In the genomic region with DNA sequence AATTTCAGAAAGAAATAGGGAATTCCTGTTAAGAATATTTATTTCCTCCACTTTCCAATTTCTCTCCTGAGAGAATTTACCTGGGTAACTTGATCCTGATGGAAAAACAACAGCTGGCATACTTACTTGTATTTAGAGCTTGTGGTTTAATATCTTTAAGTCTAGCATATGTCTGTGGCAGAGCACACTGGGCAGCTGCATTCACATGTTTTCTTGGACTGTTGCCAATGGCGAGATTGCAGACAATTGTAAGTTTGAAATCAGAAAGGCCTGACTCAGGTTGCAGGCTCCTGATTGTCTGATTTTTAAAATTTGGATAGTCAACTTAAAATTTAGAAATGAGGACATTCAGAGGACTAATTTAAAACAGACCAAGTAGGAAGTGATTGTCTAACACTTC, we compare ENCODE assay signal across 13 cellular contexts.
A peak's percentile ranks its signal among the peaks of the same experiment; 100 is the strongest.
DNase-seq lines count a peak whose midpoint lies in the region; TF ChIP-seq lines count a peak whose summit lies in the region.
"Had no signal": no experiment of that assay in that cellular context is flagged by ENCODE, and none has a peak within 500 bp of the region (broad histone marks: within the 10 kb centered on the region; RNA-seq: fewer than 3 reads in every experiment).

No MANE protein-coding gene starts in this region.

- H3K4me1 Mint-ChIP-seq in nephron, result peaks cover 77% of the 10 kb centered on the region
- peaks cover 27% of the 10 kb centered on the region for H3K4me1 Mint-ChIP-seq in glutamatergic neuron (ENCODE audit: low read depth, unreplicated experiment)
- H3K4me1 Mint-ChIP-seq: activated T-helper 17 cell treated with anti-CD3 and anti-CD28 coated beads, Interleukin-2, amount 50 U/mL, for 72 hours had no signal

- H3K4me3 ChIP-seq in H7 (ENCODE audit: insufficient read depth, low read depth, low read length), result no peak overlapping the region
- H3K4me3 ChIP-seq: body of pancreas, HAP-1, psoas muscle had no signal

- DNase-seq in H4 (ENCODE audit: low spot score) (peak; percentile 3), NCI-H2107 treated with DMSO at 0.1 percent for 48 hours (lab: John Stamatoyannopoulos, UW; ENCODE audit: unreplicated experiment) (peak; percentile 95), SK-N-DZ (ENCODE audit: low spot score) (peak; percentile 28), glutamatergic neuron (no peak), H7 (no peak)
- DNase-seq in stimulated activated naive CD4-positive, alpha-beta T cell (lab: John Stamatoyannopoulos, UW), result no peak
- DNase-seq in stimulated activated CD4-positive, alpha-beta T cell treated with anti-CD3 and anti-CD28 coated beads, Interleukin-4, amount 100 ng/mL, for 1 hour, result no peak
- DNase-seq: body of pancreas, Caco-2, psoas muscle had no signal

- H3K27me3 Mint-ChIP-seq in nephron (ENCODE audit: low read depth) (no peaks in the 10 kb centered on the region), glutamatergic neuron (ENCODE audit: unreplicated experiment) (peaks cover 11% of the 10 kb centered on the region)

- H3K4me3 Mint-ChIP-seq in nephron, result peak overlapping the region in 1 of 3 experiments; percentile 50
- no peak overlapping the region for H3K4me3 Mint-ChIP-seq in glutamatergic neuron (ENCODE audit: unreplicated experiment)
- H3K4me3 Mint-ChIP-seq: activated T-helper 17 cell treated with anti-CD3 and anti-CD28 coated beads, Interleukin-2, amount 50 U/mL, for 72 hours had no signal

- no peaks in the 10 kb centered on the region for H3K36me3 ChIP-seq in H7 (replicated peaks; ENCODE audit: control insufficient read depth, insufficient read depth, low read length)
- H3K36me3 ChIP-seq: HAP-1 had no signal

- H3K36me3 Mint-ChIP-seq in nephron (ENCODE audit: low read depth), result no peaks in the 10 kb centered on the region
- no peaks in the 10 kb centered on the region for H3K36me3 Mint-ChIP-seq in glutamatergic neuron (ENCODE audit: unreplicated experiment)

- H3K27ac Mint-ChIP-seq in nephron, result peak overlapping the region; percentile 69 to 75 (median 72)
- no peak overlapping the region for H3K27ac Mint-ChIP-seq in glutamatergic neuron (ENCODE audit: unreplicated experiment)
- H3K27ac Mint-ChIP-seq: activated T-helper 17 cell treated with anti-CD3 and anti-CD28 coated beads, Interleukin-2, amount 50 U/mL, for 72 hours had no signal

- H3K9me3 Mint-ChIP-seq in nephron (no peaks in the 10 kb centered on the region), glutamatergic neuron (ENCODE audit: unreplicated experiment) (peaks cover 10% of the 10 kb centered on the region)
- H3K9me3 Mint-ChIP-seq: activated T-helper 17 cell treated with anti-CD3 and anti-CD28 coated beads, Interleukin-2, amount 50 U/mL, for 72 hours had no signal

- TF ChIP-seq CTCF in nephron (IDR thresholded peaks at IDR 0.05; ENCODE audit: unreplicated experiment in 3 of 3), result no peak
- TF ChIP-seq CTCF in glutamatergic neuron (IDR thresholded peaks at IDR 0.05; ENCODE audit: partially characterized antibody, unreplicated experiment), result no peak

- no peaks in the 10 kb centered on the region for H3K27me3 ChIP-seq in H7 (ENCODE audit: control insufficient read depth, insufficient read depth, low read length)
- H3K27me3 ChIP-seq: body of pancreas had no signal

Comparison
In these comparisons a context has a peak if more than half of its experiments do, and no peak if none do; other contexts are left out.
1. DNase-seq: peak in H4 (single experiment), NCI-H2107 treated with DMSO at 0.1 percent for 48 hours (single experiment) and SK-N-DZ (single experiment); none in glutamatergic neuron (single experiment), H7 (single experiment), stimulated activated naive CD4-positive, alpha-beta T cell (0 of 6) and stimulated activated CD4-positive, alpha-beta T cell treated with anti-CD3 and anti-CD28 coated beads, Interleukin-4, amount 100 ng/mL, for 1 hour (single experiment).